Comparison of ENCODE assay signal across 28 cellular contexts in genomic region chr15:82272154-82272553, GRCh38. TPM values are rescaled to one million over a fixed set of nuclear protein-coding genes. Genes with fewer than 3 reads are reported as not detected.
"Had no signal": no experiment of that assay in that cellular context is flagged by ENCODE, and none has a peak within 500 bp of the region (broad histone marks: within the 10 kb centered on the region; RNA-seq: fewer than 3 reads in every experiment).

No MANE protein-coding gene starts in this region.

- H3K27me3 ChIP-seq: brain microvascular endothelial cell, dorsolateral prefrontal cortex, esophagus squamous epithelium had no signal

- ATAC-seq: activated CD4-positive, alpha-beta T cell treated with anti-CD3 and anti-CD28 coated beads for 36 hours; activated CD8-positive, alpha-beta memory T cell treated with anti-CD3 and anti-CD28 coated beads, Interleukin-2, amount 10 ng/mL, durations not matched to agents 7 days and 5 days; activated CD8-positive, alpha-beta T cell treated with anti-CD3 and anti-CD28 coated beads, Interleukin-2, amount 10 ng/mL, durations not matched to agents 7 days and 5 days; T-cell; T-helper 17 cell had no signal

- H3K4me3 ChIP-seq: coronary artery, dorsolateral prefrontal cortex, esophagus squamous epithelium had no signal

- H3K36me3 ChIP-seq: brain microvascular endothelial cell, esophagus squamous epithelium had no signal

- H3K27ac ChIP-seq: brain microvascular endothelial cell, coronary artery, esophagus squamous epithelium had no signal

- FAIRE-seq: astrocyte, bronchial epithelial cell had no signal

- DNase-seq: activated CD4-positive, alpha-beta memory T cell treated with anti-CD3 and anti-CD28 coated beads for 36 hours; activated CD4-positive, alpha-beta T cell treated with anti-CD3 and anti-CD28 coated beads for 36 hours; activated CD4-positive, alpha-beta T cell treated with anti-CD3 and anti-CD28 coated beads, Interleukin-2, amount 10 ng/mL, durations not matched to agents 24 days and 14 days; activated CD4-positive, CD25-positive, alpha-beta regulatory T cell; activated CD4-positive, CD25-positive, alpha-beta regulatory T cell treated with anti-CD3 and anti-CD28 coated beads, Interleukin-2, amount 50 U/mL, for 72 hours; activated CD8-positive, alpha-beta memory T cell treated with anti-CD3 and anti-CD28 coated beads, Interleukin-2, amount 10 ng/mL, durations not matched to agents 7 days and 5 days; activated CD8-positive, alpha-beta memory T cell treated with anti-CD3 and anti-CD28 coated beads, Interleukin-2, amount 50 U/mL, for 4 hours; activated CD8-positive, alpha-beta T cell treated with anti-CD3 and anti-CD28 coated beads, Interleukin-2, amount 10 ng/mL, durations not matched to agents 7 days and 5 days; activated effector memory CD4-positive, alpha-beta T cell treated with anti-CD3 and anti-CD28 coated beads, Interleukin-2, amount 50 U/mL, for 16 hours; activated naive CD4-positive, alpha-beta T cell treated with anti-CD3 and anti-CD28 coated beads, Interleukin-2, amount 10 ng/mL, durations not matched to agents 7 days and 5 days; activated T-cell treated with anti-CD3 and anti-CD28 coated beads, Interleukin-2, amount 50 U/mL, for 1 hour; activated T-cell treated with anti-CD3 and anti-CD28 coated beads, Interleukin-2, amount 50 U/mL, for 48 hours; amniotic stem cell; anterior cingulate cortex; brain microvascular endothelial cell; dorsolateral prefrontal cortex; effector memory CD4-positive, alpha-beta T cell; esophagus squamous epithelium; foreskin melanocyte; head of caudate nucleus; hippocampal formation; T-cell; T-helper 17 cell; T1000 had no signal

RNA-seq across cellular contexts. Expression of gene SAXO2, which starts 9.5 kb away (rescaled TPM):
- total RNA-seq: activated CD8-positive, alpha-beta memory T cell treated with anti-CD3 and anti-CD28 coated beads, Interleukin-2, amount 10 ng/mL, durations not matched to agents 7 days and 5 days; activated T-helper 2 cell treated with anti-CD3 and anti-CD28 coated beads, Interferon-gamma antibody, Interleukin-2, Interleukin-4, amounts not matched to agents 10 μg/mL and 5 μg/mL and 100 μg/mL, durations not matched to agents 14 hours and 24 hours and 36 hours had no signal
